ENCODE assay signal across 26 cellular contexts in the genomic region with DNA sequence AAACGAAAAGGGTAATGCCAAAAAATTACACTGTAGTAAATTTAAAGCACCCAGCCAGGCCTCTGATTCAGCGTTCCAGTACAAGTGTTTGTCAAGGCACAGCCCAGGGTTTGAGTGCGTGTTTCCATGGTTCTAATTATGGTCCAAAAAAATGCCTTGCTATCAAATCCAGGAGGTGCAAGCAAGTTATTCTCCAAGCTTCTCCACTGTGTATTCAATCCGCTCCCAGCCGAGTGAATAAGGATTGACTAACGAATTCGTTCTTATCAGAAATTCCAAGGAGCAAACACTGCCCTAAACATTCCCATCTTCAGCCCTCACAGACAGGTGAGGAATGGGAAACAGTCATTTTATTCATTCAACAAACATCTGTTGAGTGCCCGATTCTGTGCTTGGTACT.
"Had no signal": no experiment of that assay in that cellular context is flagged by ENCODE, and none has a peak within 500 bp of the region (broad histone marks: within the 10 kb centered on the region; RNA-seq: fewer than 3 reads in every experiment).

No MANE protein-coding gene starts in this region.

- H3K4me1 ChIP-seq: left lung, lower lobe of right lung, parathyroid adenoma, psoas muscle, suprapubic skin, tibial artery, uterus had no signal

- H2AFZ ChIP-seq: parathyroid adenoma had no signal

- H3K79me2 ChIP-seq: parathyroid adenoma had no signal

- H3K9me3 ChIP-seq: left lung, lower lobe of right lung, psoas muscle, stomach, suprapubic skin, thoracic aorta, tibial artery, uterus had no signal

- ATAC-seq: left colon; left lung; lower lobe of right lung; natural killer cell treated with Interleukin-12 subunit alpha and Interleukin-12 subunit beta and Interleukin-15 and Interleukin-18, amount 100 ng/mL, for 72 hours; psoas muscle; sciatic nerve; stimulated activated naive B cell treated with anti-CD40 and anti-IgM and Interleukin-4, amounts not matched to agents 10 μg/mL and 1 μg/mL and 100 μg/mL, for 72 hours; stimulated activated naive CD8-positive, alpha-beta T cell treated with anti-CD3 and anti-CD28 coated beads, Interleukin-15, Interleukin-2, amounts not matched to agents 100 U/mL and 50 U/mL, for 24 hours had no signal

- H3K36me3 ChIP-seq: left lung, lower lobe of right lung, stomach, suprapubic skin, thoracic aorta, tibial artery, uterus had no signal

- H3K27me3 ChIP-seq: left lung, stomach, suprapubic skin, tibial artery, uterus had no signal

- H3K9ac ChIP-seq: parathyroid adenoma had no signal

- H3K4me3 ChIP-seq: left lung, lower lobe of right lung, psoas muscle, skin epidermis, stomach, suprapubic skin, thoracic aorta, tibial artery, uterus had no signal

- H3K27ac ChIP-seq: left lung, lower lobe of right lung, parathyroid adenoma, psoas muscle, skin epidermis, stomach, suprapubic skin, thoracic aorta, tibial artery, uterus had no signal

- DNase-seq: glutamatergic neuron; hippocampal formation; kidney glomerular epithelial cell; left colon; left lung; lower lobe of right lung; mammary epithelial cell; mesenchymal stem cell; naive B cell; nucleus accumbens; psoas muscle; stimulated activated CD4-positive, alpha-beta T cell treated with anti-CD3 and anti-CD28 coated beads, Interleukin-12 subunit alpha, Interleukin-12 subunit beta, amount 100 ng/mL, for 4 hours; stimulated activated CD4-positive, alpha-beta T cell treated with anti-CD3 and anti-CD28 coated beads, Interleukin-15, amount 100 ng/mL, for 24 hours; stimulated activated CD4-positive, alpha-beta T cell treated with anti-CD3 and anti-CD28 coated beads, Interleukin-2, amount 100 ng/mL, for 24 hours; stimulated activated CD4-positive, alpha-beta T cell treated with anti-CD3 and anti-CD28 coated beads, Interleukin-4, amount 100 ng/mL, for 1 hour; stimulated activated naive B cell treated with anti-CD40 and anti-IgM and Interleukin-4, amounts not matched to agents 10 μg/mL and 1 μg/mL and 100 μg/mL, for 72 hours; stimulated activated naive CD8-positive, alpha-beta T cell treated with anti-CD3 and anti-CD28 coated beads, Interleukin-15, Interleukin-2, amounts not matched to agents 100 U/mL and 50 U/mL, for 24 hours; stomach; tibial artery; uterus had no signal
